ENCODE assay signal across 2 cellular contexts in the genomic region with DNA sequence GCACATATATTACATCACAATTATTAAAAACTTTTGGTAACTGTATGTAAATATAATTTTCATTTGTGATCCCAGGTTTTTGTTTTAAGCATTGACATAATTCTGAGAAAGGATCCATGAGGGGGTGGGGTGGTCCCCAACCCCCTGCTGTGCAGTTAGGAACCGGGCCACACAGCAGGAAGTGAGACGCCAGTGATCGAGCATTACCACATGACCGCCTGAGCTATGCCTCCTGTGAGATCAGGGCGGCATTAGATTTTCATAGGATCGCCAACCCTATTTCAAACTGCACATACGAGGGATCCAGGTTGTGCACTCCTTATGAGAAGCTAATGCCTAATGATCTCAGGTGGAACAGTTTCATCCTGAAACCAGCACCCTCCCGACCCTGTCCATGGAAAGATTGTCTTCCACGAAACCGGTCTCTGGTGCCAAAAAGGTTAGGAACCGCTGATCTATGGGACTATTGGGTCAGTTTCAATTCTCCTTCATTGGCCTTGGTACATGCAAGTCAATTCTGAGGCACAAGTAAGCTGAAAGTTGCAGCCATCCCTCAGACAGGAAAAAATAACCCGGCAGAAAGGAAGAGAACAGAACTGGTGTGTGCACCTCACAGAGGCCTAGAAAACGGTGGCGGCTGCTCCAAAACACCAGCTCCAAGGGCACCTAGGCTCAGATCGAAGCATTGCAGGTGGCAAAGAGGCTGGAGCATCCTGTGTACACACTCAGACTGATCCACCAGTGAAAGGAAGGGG.
TF ChIP-seq lines count a peak whose summit lies in the region.

No MANE protein-coding gene starts in this region.

TF ChIP-seq in SK-N-SH, 30 proteins besides CTCF, POLR2A, EP300 and RAD21 (continued from another document):
- TF ChIP-seq, protein P1, sequence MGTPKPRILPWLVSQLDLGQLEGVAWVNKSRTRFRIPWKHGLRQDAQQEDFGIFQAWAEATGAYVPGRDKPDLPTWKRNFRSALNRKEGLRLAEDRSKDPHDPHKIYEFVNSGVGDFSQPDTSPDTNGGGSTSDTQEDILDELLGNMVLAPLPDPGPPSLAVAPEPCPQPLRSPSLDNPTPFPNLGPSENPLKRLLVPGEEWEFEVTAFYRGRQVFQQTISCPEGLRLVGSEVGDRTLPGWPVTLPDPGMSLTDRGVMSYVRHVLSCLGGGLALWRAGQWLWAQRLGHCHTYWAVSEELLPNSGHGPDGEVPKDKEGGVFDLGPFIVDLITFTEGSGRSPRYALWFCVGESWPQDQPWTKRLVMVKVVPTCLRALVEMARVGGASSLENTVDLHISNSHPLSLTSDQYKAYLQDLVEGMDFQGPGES (IDR thresholded peaks at IDR 0.05; ENCODE audit: low read depth, low read length) = no peak
- TF ChIP-seq RFX5 (IDR thresholded peaks at IDR 0.05; ENCODE audit: low read length) (no peak), TCF12 (IDR thresholded peaks at IDR 0.05) (no peak), SIN3A (IDR thresholded peaks at IDR 0.05; ENCODE audit: borderline replicate concordance, low read depth, low read length) (no peak), RXRA (IDR thresholded peaks at IDR 0.05; ENCODE audit: borderline replicate concordance, low read depth) (no peak), MEF2A (IDR thresholded peaks at IDR 0.05; ENCODE audit: borderline replicate concordance, low read depth) (no peak), NFIC (IDR thresholded peaks at IDR 0.05; ENCODE audit: borderline replicate concordance) (no peak), EZH2phosphoT487 (IDR thresholded peaks at IDR 0.05; ENCODE audit: borderline replicate concordance, low read depth) (no peak), NRF1 (IDR thresholded peaks at IDR 0.05; ENCODE audit: low read depth, low read length) (no peak)
- TF ChIP-seq, protein P2, sequence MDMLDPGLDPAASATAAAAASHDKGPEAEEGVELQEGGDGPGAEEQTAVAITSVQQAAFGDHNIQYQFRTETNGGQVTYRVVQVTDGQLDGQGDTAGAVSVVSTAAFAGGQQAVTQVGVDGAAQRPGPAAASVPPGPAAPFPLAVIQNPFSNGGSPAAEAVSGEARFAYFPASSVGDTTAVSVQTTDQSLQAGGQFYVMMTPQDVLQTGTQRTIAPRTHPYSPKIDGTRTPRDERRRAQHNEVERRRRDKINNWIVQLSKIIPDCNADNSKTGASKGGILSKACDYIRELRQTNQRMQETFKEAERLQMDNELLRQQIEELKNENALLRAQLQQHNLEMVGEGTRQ (IDR thresholded peaks at IDR 0.05; ENCODE audit: borderline replicate concordance, low read depth, low read length) = no peak
TF ChIP-seq in SK-N-SH: peak in this region for 0.

TF ChIP-seq in SK-N-SH treated with all-trans-retinoic acid at 6 μM for 48 hours, 23 proteins besides CTCF, POLR2A, EP300 and RAD21 (continued from another document):
- TF ChIP-seq, protein P3, sequence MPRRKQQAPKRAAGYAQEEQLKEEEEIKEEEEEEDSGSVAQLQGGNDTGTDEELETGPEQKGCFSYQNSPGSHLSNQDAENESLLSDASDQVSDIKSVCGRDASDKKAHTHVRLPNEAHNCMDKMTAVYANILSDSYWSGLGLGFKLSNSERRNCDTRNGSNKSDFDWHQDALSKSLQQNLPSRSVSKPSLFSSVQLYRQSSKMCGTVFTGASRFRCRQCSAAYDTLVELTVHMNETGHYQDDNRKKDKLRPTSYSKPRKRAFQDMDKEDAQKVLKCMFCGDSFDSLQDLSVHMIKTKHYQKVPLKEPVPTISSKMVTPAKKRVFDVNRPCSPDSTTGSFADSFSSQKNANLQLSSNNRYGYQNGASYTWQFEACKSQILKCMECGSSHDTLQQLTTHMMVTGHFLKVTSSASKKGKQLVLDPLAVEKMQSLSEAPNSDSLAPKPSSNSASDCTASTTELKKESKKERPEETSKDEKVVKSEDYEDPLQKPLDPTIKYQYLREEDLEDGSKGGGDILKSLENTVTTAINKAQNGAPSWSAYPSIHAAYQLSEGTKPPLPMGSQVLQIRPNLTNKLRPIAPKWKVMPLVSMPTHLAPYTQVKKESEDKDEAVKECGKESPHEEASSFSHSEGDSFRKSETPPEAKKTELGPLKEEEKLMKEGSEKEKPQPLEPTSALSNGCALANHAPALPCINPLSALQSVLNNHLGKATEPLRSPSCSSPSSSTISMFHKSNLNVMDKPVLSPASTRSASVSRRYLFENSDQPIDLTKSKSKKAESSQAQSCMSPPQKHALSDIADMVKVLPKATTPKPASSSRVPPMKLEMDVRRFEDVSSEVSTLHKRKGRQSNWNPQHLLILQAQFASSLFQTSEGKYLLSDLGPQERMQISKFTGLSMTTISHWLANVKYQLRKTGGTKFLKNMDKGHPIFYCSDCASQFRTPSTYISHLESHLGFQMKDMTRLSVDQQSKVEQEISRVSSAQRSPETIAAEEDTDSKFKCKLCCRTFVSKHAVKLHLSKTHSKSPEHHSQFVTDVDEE (CRISPR knock-in tag; IDR thresholded peaks at IDR 0.05) = no peak
